13 cellular contexts compared by ENCODE assay signal in the genomic region with DNA sequence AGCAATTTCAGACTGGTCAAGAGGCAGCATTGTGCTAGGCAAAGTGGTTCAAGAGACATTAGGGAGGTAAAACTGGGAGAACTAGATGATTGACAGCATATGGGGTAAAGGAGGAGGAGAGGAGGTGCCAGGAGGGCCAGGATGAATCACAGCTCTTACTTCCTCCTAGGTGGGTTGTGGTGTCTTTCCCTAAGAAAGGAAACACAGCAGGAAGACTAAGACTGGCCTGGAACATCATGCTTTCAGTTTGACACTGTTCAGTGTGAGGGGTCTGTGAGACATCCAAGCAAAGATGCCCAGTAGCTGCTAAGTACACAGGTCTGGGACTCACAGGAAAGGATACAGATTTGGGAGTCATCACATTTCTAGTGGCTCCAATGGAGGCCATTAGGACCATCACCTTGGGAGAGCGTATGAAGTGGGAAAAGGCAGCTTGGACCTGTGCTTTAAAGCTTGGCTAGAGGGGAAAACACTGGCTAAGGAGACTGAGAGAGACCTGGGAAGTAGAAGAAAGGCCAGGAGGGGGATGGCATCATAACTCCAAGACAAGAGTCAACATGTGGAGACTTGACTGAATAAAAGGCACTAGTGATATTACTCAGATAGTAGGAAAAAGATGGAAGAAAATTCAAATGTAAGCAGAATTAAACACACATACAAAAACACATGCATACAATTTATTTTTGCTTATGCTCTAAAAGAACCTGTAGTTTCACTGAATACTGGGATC. TPM values are rescaled to one million over a fixed set of nuclear protein-coding genes. Genes with fewer than 3 reads are reported as not detected.
DNase-seq lines count a peak whose midpoint lies in the region; ATAC-seq, FAIRE-seq and TF ChIP-seq lines count a peak whose summit lies in the region.
"Had no signal": no experiment of that assay in that cellular context is flagged by ENCODE, and none has a peak within 500 bp of the region (broad histone marks: within the 10 kb centered on the region; RNA-seq: fewer than 3 reads in every experiment).

No MANE protein-coding gene starts in this region.

- TF ChIP-seq POLR2A in A549 (IDR thresholded peaks at IDR 0.05; ENCODE audit: low read length): no peak
- no peak for TF ChIP-seq POLR2A in gastrocnemius medialis (IDR thresholded peaks at IDR 0.05)

- no peak overlapping the region for H3K4me3 ChIP-seq in A549
- H3K4me3 ChIP-seq in gastrocnemius medialis: no peak overlapping the region

- WGBS in A549 (ENCODE audit: missing lambda C conversion rate): 100% methylated on average over 1 of the region's 1 CpG

- no peaks in the 10 kb centered on the region for H3K27me3 ChIP-seq in gastrocnemius medialis

- FAIRE-seq in A549 (lab: Jason Lieb, UNC) (no peak), GM18507 (lab: Jason Lieb, UNC) (peak; percentile 84)

- H3K9me3 ChIP-seq in A549 (no peaks in the 10 kb centered on the region), gastrocnemius medialis (no peaks in the 10 kb centered on the region)

- intact Hi-C loops in gastrocnemius medialis (cut with DNase I; ENCODE audit: low total_unique reads): no loop called here

- H3K27ac ChIP-seq in A549 (0 out of 6 replicates have a peak overlapping the region, but pooled peaks of 1 of the 2 experiments have one; percentile 18), gastrocnemius medialis (no peak overlapping the region)

- POLR2A ChIA-PET in A549 (lab: Yijun Ruan, JAX): no interaction called here

- H3K36me3 ChIP-seq in gastrocnemius medialis: no peaks in the 10 kb centered on the region

- peaks cover 27% of the 10 kb centered on the region for H3K4me1 ChIP-seq in A549
- H3K4me1 ChIP-seq in gastrocnemius medialis: peaks cover 11 to 18% of the 10 kb centered on the region in 2 donors

- CTCF ChIA-PET in A549 (lab: Yijun Ruan, JAX): no interaction called here

- no peak for TF ChIP-seq RAD21 in A549 (conservative IDR thresholded peaks at IDR 0.05 in 1 of 2, IDR thresholded peaks at IDR 0.05 in 1 of 2)

- no peak for ATAC-seq in A549
- peak; percentile 53 for ATAC-seq in esophagus mucosa
- ATAC-seq in gastrocnemius medialis: no peak

- TF ChIP-seq CTCF in A549 (IDR thresholded peaks at IDR 0.05): no peak
- no peak for TF ChIP-seq CTCF in gastrocnemius medialis (IDR thresholded peaks at IDR 0.05 in 4 of 5, conservative IDR thresholded peaks at IDR 0.05 in 1 of 5)

- DNase-seq in A549 (ENCODE audit: low read depth in 1 of 2, low spot score in 1 of 2) (no peak), GM18507 (ENCODE audit: extremely low spot score, insufficient read length, low read depth) (no peak), RPMI7951 (ENCODE audit: low read depth) (peak; percentile 51), T1000 (lab: John Stamatoyannopoulos, UW) (no peak), NCI-H1694 treated with DMSO at 0.1 percent for 48 hours (lab: John Stamatoyannopoulos, UW) (no peak), RPMI8226 (no peak), gastrocnemius medialis (no peak)
- DNase-seq: AML-193; NCI-H1105; NCI-H510A; Right ventricle myocardium superior; stimulated activated CD4-positive, alpha-beta T cell treated with anti-CD3 and anti-CD28 coated beads, Interleukin-4, amount 100 ng/mL, for 1 hour had no signal

- no peak for TF ChIP-seq EP300 in A549 (IDR thresholded peaks at IDR 0.05)

- in situ Hi-C loops in gastrocnemius medialis (cut with MboI; ENCODE audit: low sequenced_read_pairs in 4 of 4): no loop called here

- 0 out of 3 replicates have a peak overlapping the region, but pooled peaks have one; percentile 8 for H3K4me2 ChIP-seq in A549

TF ChIP-seq in A549, 52 proteins besides CTCF, POLR2A, EP300 and RAD21:
- no peak for TF ChIP-seq FOXS1 (CRISPR knock-in tag; IDR thresholded peaks at IDR 0.05)
- no peak for TF ChIP-seq GATA3 (IDR thresholded peaks at IDR 0.05; ENCODE audit: borderline replicate concordance)
- no peak for TF ChIP-seq FOSB (CRISPR knock-in tag; IDR thresholded peaks at IDR 0.05)
- no peak for TF ChIP-seq CBX2 (IDR thresholded peaks at IDR 0.05; ENCODE audit: borderline replicate concordance, low read depth)
- TF ChIP-seq BHLHE40 (IDR thresholded peaks at IDR 0.05; ENCODE audit: low read depth, low read length): no peak
- TF ChIP-seq SREBF2 (IDR thresholded peaks at IDR 0.05): no peak
- no peak for TF ChIP-seq HOXB5 (CRISPR knock-in tag; IDR thresholded peaks at IDR 0.05)
- no peak for TF ChIP-seq TFCP2L1 (CRISPR knock-in tag; IDR thresholded peaks at IDR 0.05)
- TF ChIP-seq HOXB13 (CRISPR knock-in tag; IDR thresholded peaks at IDR 0.05; ENCODE audit: low read depth): no peak
- no peak for TF ChIP-seq CHD2 (IDR thresholded peaks at IDR 0.05; ENCODE audit: low read length, partially characterized antibody)
- no peak for TF ChIP-seq EHMT2 (IDR thresholded peaks at IDR 0.05; ENCODE audit: low read depth)
- TF ChIP-seq EHF (CRISPR knock-in tag; IDR thresholded peaks at IDR 0.05): no peak
- no peak for TF ChIP-seq RNF2 (IDR thresholded peaks at IDR 0.05; ENCODE audit: borderline replicate concordance, low read depth)
- TF ChIP-seq RFX5 (IDR thresholded peaks at IDR 0.05): no peak
TF ChIP-seq in A549: peak in this region for 0.

RNA-seq across cellular contexts. Expression of gene CD58, which starts 17.3 kb away (rescaled TPM):
- polyA plus RNA-seq in A549 (2011; rRNA removed) (36.0 and 38.4 TPM in 2 replicates), A549 (2017; fragmentation: RNase III; extraction: RNeasy Plus Mini Kit Qiagen cat#74134 plus additional on column Dnase treatment) (20.0 to 26.4 TPM (median 22.4 TPM) in 3 replicates)
- 11.0 and 11.2 TPM in 2 replicates for polyA plus RNA-seq in A549 (2012; cell fraction: cytosol; rRNA removed)
- polyA plus RNA-seq in A549 (2012; cell fraction: nucleus; rRNA removed): 5.1 and 7.9 TPM in 2 replicates
- 4.8 and 8.2 TPM in 2 replicates for polyA minus RNA-seq in A549 (2011; rRNA and poly(A)+ RNA removed)
- 91.5 and 111 TPM in 2 replicates for total RNA-seq in RPMI7951 (2014; rRNA removed; shearing (Covaris generic))
- total RNA-seq in esophagus mucosa (19.8 TPM), gastrocnemius medialis (10 to 100 TPM in 2 of 4 donors, 1 to 10 TPM in 2; 4.1 to 15.9 (median 10.2) TPM)
